Comparison of ENCODE assay signal across 1 cellular context in the genomic region with DNA sequence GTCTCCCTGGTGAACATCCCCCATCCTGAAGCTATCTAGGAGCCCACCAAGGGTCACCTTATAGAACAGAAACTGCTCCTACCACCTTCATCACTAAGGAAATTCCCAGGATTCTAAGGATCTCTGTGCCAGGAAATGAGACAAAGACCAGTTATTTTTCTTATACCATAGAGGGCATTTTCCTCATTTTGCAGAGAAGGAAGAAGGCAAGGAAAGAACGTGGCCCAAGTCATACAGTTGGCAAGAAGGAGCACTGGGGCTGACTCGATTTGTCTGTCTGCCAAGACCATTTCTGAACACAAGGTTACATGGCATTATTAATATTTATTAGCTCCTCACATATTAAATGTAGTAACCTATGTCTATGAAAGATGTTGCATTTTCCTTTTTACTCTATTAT.
A peak's percentile ranks its signal among the peaks of the same experiment; 100 is the strongest.
TF ChIP-seq lines count a peak whose summit lies in the region.

No MANE protein-coding gene starts in this region.

TF ChIP-seq in SK-N-SH, 30 proteins besides CTCF, POLR2A, EP300 and RAD21 (continued from another document):
- TF ChIP-seq, protein P1, sequence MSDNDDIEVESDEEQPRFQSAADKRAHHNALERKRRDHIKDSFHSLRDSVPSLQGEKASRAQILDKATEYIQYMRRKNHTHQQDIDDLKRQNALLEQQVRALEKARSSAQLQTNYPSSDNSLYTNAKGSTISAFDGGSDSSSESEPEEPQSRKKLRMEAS (IDR thresholded peaks at IDR 0.05; ENCODE audit: low read depth) = peak; percentile 45; the same call in 1 of the 2 replicates
- no peak for TF ChIP-seq ELF1 (IDR thresholded peaks at IDR 0.05)
- no peak for TF ChIP-seq SIN3A (IDR thresholded peaks at IDR 0.05; ENCODE audit: borderline replicate concordance, low read depth, low read length)
- 0 out of 2 replicates have a peak, but pooled peaks have one; percentile 19 for TF ChIP-seq TEAD4 (IDR thresholded peaks at IDR 0.05; ENCODE audit: borderline replicate concordance, insufficient read depth)
- TF ChIP-seq RFX5 (IDR thresholded peaks at IDR 0.05; ENCODE audit: low read length) = no peak
- no peak for TF ChIP-seq MEF2A (IDR thresholded peaks at IDR 0.05; ENCODE audit: borderline replicate concordance, low read depth)
- TF ChIP-seq, protein P2, sequence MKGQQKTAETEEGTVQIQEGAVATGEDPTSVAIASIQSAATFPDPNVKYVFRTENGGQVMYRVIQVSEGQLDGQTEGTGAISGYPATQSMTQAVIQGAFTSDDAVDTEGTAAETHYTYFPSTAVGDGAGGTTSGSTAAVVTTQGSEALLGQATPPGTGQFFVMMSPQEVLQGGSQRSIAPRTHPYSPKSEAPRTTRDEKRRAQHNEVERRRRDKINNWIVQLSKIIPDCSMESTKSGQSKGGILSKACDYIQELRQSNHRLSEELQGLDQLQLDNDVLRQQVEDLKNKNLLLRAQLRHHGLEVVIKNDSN (IDR thresholded peaks at IDR 0.05; ENCODE audit: borderline replicate concordance, low read depth) = no peak
- TF ChIP-seq, protein P3, sequence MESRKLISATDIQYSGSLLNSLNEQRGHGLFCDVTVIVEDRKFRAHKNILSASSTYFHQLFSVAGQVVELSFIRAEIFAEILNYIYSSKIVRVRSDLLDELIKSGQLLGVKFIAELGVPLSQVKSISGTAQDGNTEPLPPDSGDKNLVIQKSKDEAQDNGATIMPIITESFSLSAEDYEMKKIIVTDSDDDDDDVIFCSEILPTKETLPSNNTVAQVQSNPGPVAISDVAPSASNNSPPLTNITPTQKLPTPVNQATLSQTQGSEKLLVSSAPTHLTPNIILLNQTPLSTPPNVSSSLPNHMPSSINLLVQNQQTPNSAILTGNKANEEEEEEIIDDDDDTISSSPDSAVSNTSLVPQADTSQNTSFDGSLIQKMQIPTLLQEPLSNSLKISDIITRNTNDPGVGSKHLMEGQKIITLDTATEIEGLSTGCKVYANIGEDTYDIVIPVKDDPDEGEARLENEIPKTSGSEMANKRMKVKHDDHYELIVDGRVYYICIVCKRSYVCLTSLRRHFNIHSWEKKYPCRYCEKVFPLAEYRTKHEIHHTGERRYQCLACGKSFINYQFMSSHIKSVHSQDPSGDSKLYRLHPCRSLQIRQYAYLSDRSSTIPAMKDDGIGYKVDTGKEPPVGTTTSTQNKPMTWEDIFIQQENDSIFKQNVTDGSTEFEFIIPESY (IDR thresholded peaks at IDR 0.05; ENCODE audit: borderline replicate concordance, low read depth) = no peak
- no peak for TF ChIP-seq NRF1 (IDR thresholded peaks at IDR 0.05; ENCODE audit: low read depth, low read length)
- no peak for TF ChIP-seq FOXJ3 (CRISPR knock-in tag; IDR thresholded peaks at IDR 0.05)
- TF ChIP-seq, protein P4, sequence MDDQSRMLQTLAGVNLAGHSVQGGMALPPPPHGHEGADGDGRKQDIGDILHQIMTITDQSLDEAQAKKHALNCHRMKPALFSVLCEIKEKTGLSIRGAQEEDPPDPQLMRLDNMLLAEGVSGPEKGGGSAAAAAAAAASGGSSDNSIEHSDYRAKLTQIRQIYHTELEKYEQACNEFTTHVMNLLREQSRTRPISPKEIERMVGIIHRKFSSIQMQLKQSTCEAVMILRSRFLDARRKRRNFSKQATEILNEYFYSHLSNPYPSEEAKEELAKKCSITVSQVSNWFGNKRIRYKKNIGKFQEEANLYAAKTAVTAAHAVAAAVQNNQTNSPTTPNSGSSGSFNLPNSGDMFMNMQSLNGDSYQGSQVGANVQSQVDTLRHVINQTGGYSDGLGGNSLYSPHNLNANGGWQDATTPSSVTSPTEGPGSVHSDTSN (IDR thresholded peaks at IDR 0.05) = peak; percentile 44
- TF ChIP-seq JUND (IDR thresholded peaks at IDR 0.05) = 0 out of 2 replicates have a peak, but pooled peaks have one; percentile 17
- no peak for TF ChIP-seq RCOR1 (IDR thresholded peaks at IDR 0.05; ENCODE audit: low read length)
- no peak for TF ChIP-seq GATA2 (CRISPR knock-in tag; IDR thresholded peaks at IDR 0.05)
- TF ChIP-seq RXRA (IDR thresholded peaks at IDR 0.05; ENCODE audit: borderline replicate concordance, low read depth) = no peak
- TF ChIP-seq SMC3 (IDR thresholded peaks at IDR 0.05; ENCODE audit: low read depth, low read length) = no peak
- peak; percentile 86 for TF ChIP-seq NFIC (IDR thresholded peaks at IDR 0.05; ENCODE audit: borderline replicate concordance)
- no peak for TF ChIP-seq EZH2phosphoT487 (IDR thresholded peaks at IDR 0.05; ENCODE audit: borderline replicate concordance, low read depth)
- TF ChIP-seq CHD2 (IDR thresholded peaks at IDR 0.05; ENCODE audit: low read length, partially characterized antibody) = no peak
- TF ChIP-seq YY1 (IDR thresholded peaks at IDR 0.05; ENCODE audit: low read depth) = no peak
- no peak for TF ChIP-seq POLR2AphosphoS5 (IDR thresholded peaks at IDR 0.05; ENCODE audit: low read depth, low read length)
- peak; percentile 42; the same call in 1 of the 2 replicates for TF ChIP-seq FOSL2 (IDR thresholded peaks at IDR 0.05; ENCODE audit: borderline replicate concordance, low read depth)
- TF ChIP-seq, protein P5, sequence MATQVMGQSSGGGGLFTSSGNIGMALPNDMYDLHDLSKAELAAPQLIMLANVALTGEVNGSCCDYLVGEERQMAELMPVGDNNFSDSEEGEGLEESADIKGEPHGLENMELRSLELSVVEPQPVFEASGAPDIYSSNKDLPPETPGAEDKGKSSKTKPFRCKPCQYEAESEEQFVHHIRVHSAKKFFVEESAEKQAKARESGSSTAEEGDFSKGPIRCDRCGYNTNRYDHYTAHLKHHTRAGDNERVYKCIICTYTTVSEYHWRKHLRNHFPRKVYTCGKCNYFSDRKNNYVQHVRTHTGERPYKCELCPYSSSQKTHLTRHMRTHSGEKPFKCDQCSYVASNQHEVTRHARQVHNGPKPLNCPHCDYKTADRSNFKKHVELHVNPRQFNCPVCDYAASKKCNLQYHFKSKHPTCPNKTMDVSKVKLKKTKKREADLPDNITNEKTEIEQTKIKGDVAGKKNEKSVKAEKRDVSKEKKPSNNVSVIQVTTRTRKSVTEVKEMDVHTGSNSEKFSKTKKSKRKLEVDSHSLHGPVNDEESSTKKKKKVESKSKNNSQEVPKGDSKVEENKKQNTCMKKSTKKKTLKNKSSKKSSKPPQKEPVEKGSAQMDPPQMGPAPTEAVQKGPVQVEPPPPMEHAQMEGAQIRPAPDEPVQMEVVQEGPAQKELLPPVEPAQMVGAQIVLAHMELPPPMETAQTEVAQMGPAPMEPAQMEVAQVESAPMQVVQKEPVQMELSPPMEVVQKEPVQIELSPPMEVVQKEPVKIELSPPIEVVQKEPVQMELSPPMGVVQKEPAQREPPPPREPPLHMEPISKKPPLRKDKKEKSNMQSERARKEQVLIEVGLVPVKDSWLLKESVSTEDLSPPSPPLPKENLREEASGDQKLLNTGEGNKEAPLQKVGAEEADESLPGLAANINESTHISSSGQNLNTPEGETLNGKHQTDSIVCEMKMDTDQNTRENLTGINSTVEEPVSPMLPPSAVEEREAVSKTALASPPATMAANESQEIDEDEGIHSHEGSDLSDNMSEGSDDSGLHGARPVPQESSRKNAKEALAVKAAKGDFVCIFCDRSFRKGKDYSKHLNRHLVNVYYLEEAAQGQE (IDR thresholded peaks at IDR 0.05; ENCODE audit: low read depth, low read length) = no peak
- TF ChIP-seq FOXM1 (IDR thresholded peaks at IDR 0.05; ENCODE audit: low read depth) = no peak
- no peak for TF ChIP-seq GABPA (IDR thresholded peaks at IDR 0.05; ENCODE audit: low read depth)
